Comparison of ENCODE assay signal across 8 cellular contexts in genomic region chr5:43041669-43042175, GRCh38. TPM values are rescaled to one million over a fixed set of nuclear protein-coding genes. Genes with fewer than 3 reads are reported as not detected.
DNase-seq lines count a peak whose midpoint lies in the region; ATAC-seq and TF ChIP-seq lines count a peak whose summit lies in the region.

No MANE protein-coding gene starts in this region.

- intact Hi-C loops in transverse colon (cut with DNase I; ENCODE audit: low total_unique reads), result no loop called here

- TF ChIP-seq POLR2A in GM18505 (IDR thresholded peaks at IDR 0.05; ENCODE audit: borderline replicate concordance, extremely low read depth, insufficient read depth, insufficient read length) (peak; percentile 63), transverse colon (IDR thresholded peaks at IDR 0.05) (peak; percentile 10)

- DNase-seq in NCI-H2107 (lab: John Stamatoyannopoulos, UW) (peak; percentile 56), transverse colon (peak; percentile 63)

- TF ChIP-seq CTCF in 22Rv1 (IDR thresholded peaks at IDR 0.05) (no peak), transverse colon (IDR thresholded peaks at IDR 0.05) (no peak)

- peak overlapping the region; percentile 99 for H3K27ac ChIP-seq in 22Rv1
- H3K27ac ChIP-seq in esophagus (ENCODE audit: low read depth in 2 of 2, low read length in 1 of 2), result peak overlapping the region; percentile 85 to 94
- peak overlapping the region; percentile 71 for H3K27ac ChIP-seq in muscle layer of colon (ENCODE audit: low read depth, low read length)
- peak overlapping the region; percentile 91 to 98 (median 94) for H3K27ac ChIP-seq in transverse colon

- ATAC-seq in GM18505 (IDR thresholded peaks at IDR 0.05; ENCODE audit: unreplicated experiment), result peak; percentile 25
- ATAC-seq in HG02973 (IDR thresholded peaks at IDR 0.05; ENCODE audit: unreplicated experiment), result peak; percentile 10
- peak; percentile 18 to 21 for ATAC-seq in activated CD4-positive, CD25-positive, alpha-beta regulatory T cell treated with anti-CD3 and anti-CD28 coated beads, Interleukin-2, amount 50 U/mL, for 24 hours

- no peak for TF ChIP-seq EP300 in transverse colon (IDR thresholded peaks at IDR 0.05; ENCODE audit: low read depth)

- WGBS in esophagus, 2 donors, result 1 to 2% methylated on average over 32 to 33 of the region's 33 CpGs
- 0 to 1% methylated on average over 1 to 33 of the region's 33 CpGs for WGBS in transverse colon (ENCODE audit: low coverage in 1 of 2), 2 donors

- in situ Hi-C loops in transverse colon (cut with MboI; ENCODE audit: low pct_ligation_motif_present in 1 of 4, low pct_unique_long_range_greater_than_20kb in 1 of 4, low sequenced_read_pairs in 3 of 4), result loop anchor here in 2 of 4 donors (10.0 kb wide), 2 partner anchors 47 to 137 kb away; no protein-coding TSS in a partner anchor

- H3K4me3 ChIP-seq in esophagus (ENCODE audit: low read depth in 1 of 2, low read length in 2 of 2) (peak overlapping the region; percentile 66 to 75), muscle layer of colon (ENCODE audit: low read depth in 1 of 2, low read length in 2 of 2) (peak overlapping the region; percentile 63 to 78), transverse colon (peak overlapping the region; percentile 52 to 79 (median 64))

- peak overlapping the region; percentile 50 for H3K9ac ChIP-seq in muscle layer of colon (ENCODE audit: low read length)

- peaks cover 0 to 2% of the 10 kb centered on the region in 2 donors for H3K4me1 ChIP-seq in esophagus (ENCODE audit: control insufficient read depth in 2 of 2, insufficient read depth in 2 of 2, low read length in 1 of 2)
- H3K4me1 ChIP-seq in muscle layer of colon (ENCODE audit: insufficient read depth, low read length), result peaks cover 20% of the 10 kb centered on the region
- H3K4me1 ChIP-seq in transverse colon, result peaks cover 0 to 56% (median 24%) of the 10 kb centered on the region in 4 donors

- H3K27me3 ChIP-seq in esophagus (ENCODE audit: control insufficient read depth in 1 of 2, insufficient read depth in 2 of 2, low read length in 2 of 2), result no peaks in the 10 kb centered on the region
- peaks cover 42 to 57% of the 10 kb centered on the region in 2 donors for H3K27me3 ChIP-seq in muscle layer of colon (ENCODE audit: control insufficient read depth in 1 of 2, insufficient read depth in 2 of 2, low read length in 2 of 2)
- H3K27me3 ChIP-seq in transverse colon, result peaks cover 63% of the 10 kb centered on the region

- H3K36me3 ChIP-seq in esophagus (ENCODE audit: control insufficient read depth in 2 of 2, insufficient read depth in 2 of 2, low read length in 1 of 2) (peaks cover 0 to 2% of the 10 kb centered on the region in 2 donors), muscle layer of colon (ENCODE audit: insufficient read depth, low read length) (no peaks in the 10 kb centered on the region), transverse colon (no peaks in the 10 kb centered on the region)

- H3K9me3 ChIP-seq in esophagus (ENCODE audit: control insufficient read depth in 2 of 2, insufficient read depth in 1 of 2, low read depth in 1 of 2, low read length in 1 of 2), result peaks cover 0 to 4% of the 10 kb centered on the region in 2 donors
- H3K9me3 ChIP-seq in muscle layer of colon (ENCODE audit: low read length), result peaks cover 8% of the 10 kb centered on the region
- H3K9me3 ChIP-seq in transverse colon, result no peaks in the 10 kb centered on the region

RNA-seq across cellular contexts. Expression of gene ANXA2R, which starts 1.6 kb away (rescaled TPM):
- polyA plus RNA-seq in esophagus, result 1 to 10 TPM; 2.3 to 2.4 TPM
- 1 to 10 TPM in 2 of 4 donors, under 1 TPM in 2; 0.75 to 4.4 (median 2.0) TPM for total RNA-seq in transverse colon

Comparison
In these comparisons a context has a peak if more than half of its experiments do, and no peak if none do; other contexts are left out.
1. Peak in every context shown above with its lines: DNase-seq, ATAC-seq, H3K4me3 ChIP-seq and H3K27ac ChIP-seq.